18 cellular contexts compared by ENCODE assay signal in genomic region chr15:52922871-52923270, GRCh38.
A peak's percentile ranks its signal among the peaks of the same experiment; 100 is the strongest.
DNase-seq lines count a peak whose midpoint lies in the region; ATAC-seq and TF ChIP-seq lines count a peak whose summit lies in the region.
"Had no signal": no experiment of that assay in that cellular context is flagged by ENCODE, and none has a peak within 500 bp of the region (broad histone marks: within the 10 kb centered on the region; RNA-seq: fewer than 3 reads in every experiment).

No MANE protein-coding gene starts in this region.

- ATAC-seq in HG03097 (IDR thresholded peaks at IDR 0.05; ENCODE audit: low FRiP score, unreplicated experiment) = no peak
- ATAC-seq: A549; CD8-positive, alpha-beta T cell; GM12878 had no signal

- peak; percentile 18 for DNase-seq in activated CD4-positive, alpha-beta T cell treated with anti-CD3 and anti-CD28 coated beads, Interleukin-2, amount 10 ng/mL, durations not matched to agents 24 days and 14 days
- no peak for DNase-seq in activated CD4-positive, alpha-beta T cell treated with anti-CD3 and anti-CD28 coated beads, Interleukin-2, amount 50 U/mL, for 4 hours
- DNase-seq in esophagus muscularis mucosa (ENCODE audit: extremely low spot score) (peak; percentile 91), GM10266 (ENCODE audit: extremely low spot score) (no peak)
- DNase-seq: AML-193; Caco-2; Calu3; CD4-positive, alpha-beta T cell; CD8-positive, alpha-beta T cell; DMS79 treated with DMSO at 0.1 percent for 48 hours; GF-D8 had no signal

- no peaks in the 10 kb centered on the region for H3K4me1 Mint-ChIP-seq in activated CD4-positive, alpha-beta T cell treated with anti-CD3 and anti-CD28 coated beads, Interleukin-2, amount 10 ng/mL, durations not matched to agents 24 days and 14 days
- H3K4me1 Mint-ChIP-seq: B cell had no signal

- no peak overlapping the region for H3K27ac Mint-ChIP-seq in activated CD4-positive, alpha-beta T cell treated with anti-CD3 and anti-CD28 coated beads, Interleukin-2, amount 10 ng/mL, durations not matched to agents 24 days and 14 days
- H3K27ac Mint-ChIP-seq: B cell; CD4-positive, alpha-beta T cell; CD8-positive, alpha-beta T cell had no signal

- TF ChIP-seq POLR2A in esophagus muscularis mucosa (IDR thresholded peaks at IDR 0.05; ENCODE audit: low read depth) = no peak

- no peak for TF ChIP-seq EP300 in esophagus muscularis mucosa (IDR thresholded peaks at IDR 0.05)

- TF ChIP-seq CTCF in esophagus muscularis mucosa (IDR thresholded peaks at IDR 0.05) = no peak
- TF ChIP-seq CTCF in GM10266 (IDR thresholded peaks at IDR 0.05; ENCODE audit: control insufficient read depth, insufficient read depth, low read depth, missing control alignments) = no peak

- H3K27me3 Mint-ChIP-seq in activated CD4-positive, alpha-beta T cell treated with anti-CD3 and anti-CD28 coated beads, Interleukin-2, amount 10 ng/mL, durations not matched to agents 24 days and 14 days = peaks cover 1% of the 10 kb centered on the region

- no peak overlapping the region for H3K4me3 ChIP-seq in esophagus muscularis mucosa
- H3K4me3 ChIP-seq: A549; BLaER1 treated with 17β-estradiol and CSF1 and Interleukin-3, amounts not matched to agents 10 nM and 100 nM; GM12878 had no signal

- H3K4me3 Mint-ChIP-seq in activated CD4-positive, alpha-beta T cell treated with anti-CD3 and anti-CD28 coated beads, Interleukin-2, amount 10 ng/mL, durations not matched to agents 24 days and 14 days = no peak overlapping the region
- H3K4me3 Mint-ChIP-seq: B cell; CD4-positive, alpha-beta T cell; CD8-positive, alpha-beta T cell had no signal

- H3K9me3 ChIP-seq in esophagus muscularis mucosa = no peaks in the 10 kb centered on the region
- H3K9me3 ChIP-seq: A549; BLaER1 treated with 17β-estradiol and CSF1 and Interleukin-3, amounts not matched to agents 10 nM and 100 nM; Caco-2 had no signal

- H3K27ac ChIP-seq in esophagus muscularis mucosa (replicated peaks in 1 of 4) = no peak overlapping the region
- H3K27ac ChIP-seq: 22Rv1; A549; BLaER1 treated with 17β-estradiol and CSF1 and Interleukin-3, amounts not matched to agents 10 nM and 100 nM; C4-2B had no signal

- no peaks in the 10 kb centered on the region for H3K36me3 ChIP-seq in esophagus muscularis mucosa
- H3K36me3 ChIP-seq: BLaER1 treated with 17β-estradiol and CSF1 and Interleukin-3, amounts not matched to agents 10 nM and 100 nM had no signal

- intact Hi-C loops in activated CD4-positive, alpha-beta T cell treated with anti-CD3 and anti-CD28 coated beads, Interleukin-2, amount 10 ng/mL, durations not matched to agents 24 days and 14 days (cut with micrococcal nuclease) = no loop called here
- intact Hi-C loops in esophagus muscularis mucosa (cut with DNase I) = no loop called here

- H3K4me1 ChIP-seq in esophagus muscularis mucosa = no peaks in the 10 kb centered on the region
- H3K4me1 ChIP-seq: A549, Caco-2 had no signal

- no peaks in the 10 kb centered on the region for H3K9me3 Mint-ChIP-seq in activated CD4-positive, alpha-beta T cell treated with anti-CD3 and anti-CD28 coated beads, Interleukin-2, amount 10 ng/mL, durations not matched to agents 24 days and 14 days
- H3K9me3 Mint-ChIP-seq: CD4-positive, alpha-beta T cell had no signal

- no peaks in the 10 kb centered on the region for H3K36me3 Mint-ChIP-seq in activated CD4-positive, alpha-beta T cell treated with anti-CD3 and anti-CD28 coated beads, Interleukin-2, amount 10 ng/mL, durations not matched to agents 24 days and 14 days (ENCODE audit: low read depth)
- H3K36me3 Mint-ChIP-seq: CD8-positive, alpha-beta T cell had no signal

- peaks cover 0 to 5% (median 0%) of the 10 kb centered on the region in 4 donors for H3K27me3 ChIP-seq in esophagus muscularis mucosa
- H3K27me3 ChIP-seq: BLaER1 treated with 17β-estradiol and CSF1 and Interleukin-3, amounts not matched to agents 10 nM and 100 nM had no signal

- WGBS in esophagus muscularis mucosa = 71% methylated on average over 7 of the region's 7 CpGs

Comparison
In these comparisons a context has a peak if more than half of its experiments do, and no peak if none do; other contexts are left out.
1. DNase-seq: peak in activated CD4-positive, alpha-beta T cell treated with anti-CD3 and anti-CD28 coated beads, Interleukin-2, amount 10 ng/mL, durations not matched to agents 24 days and 14 days (single experiment) and esophagus muscularis mucosa (single experiment); none in activated CD4-positive, alpha-beta T cell treated with anti-CD3 and anti-CD28 coated beads, Interleukin-2, amount 50 U/mL, for 4 hours (0 of 2) and GM10266 (single experiment).